30 cellular contexts compared by ENCODE assay signal in genomic region chr3:97841956-97842355, GRCh38.
"Had no signal": no experiment of that assay in that cellular context is flagged by ENCODE, and none has a peak within 500 bp of the region (broad histone marks: within the 10 kb centered on the region; RNA-seq: fewer than 3 reads in every experiment).

No MANE protein-coding gene starts in this region.

- H3K27me3 ChIP-seq: ascending aorta, cardiac muscle cell had no signal

- H3K4me1 ChIP-seq: ascending aorta had no signal

- H3K36me3 ChIP-seq: cardiac muscle cell had no signal

- H3K9me3 ChIP-seq: ascending aorta had no signal

- ATAC-seq: activated CD4-positive, alpha-beta T cell treated with anti-CD3 and anti-CD28 coated beads for 36 hours; activated CD4-positive, CD25-positive, alpha-beta regulatory T cell treated with anti-CD3 and anti-CD28 coated beads, Interleukin-2, amount 50 U/mL, for 24 hours; activated CD8-positive, alpha-beta memory T cell treated with anti-CD3 and anti-CD28 coated beads, Interleukin-2, amount 10 ng/mL, durations not matched to agents 7 days and 5 days; activated CD8-positive, alpha-beta T cell treated with anti-CD3 and anti-CD28 coated beads, Interleukin-2, amount 10 ng/mL, durations not matched to agents 7 days and 5 days; activated naive CD8-positive, alpha-beta T cell treated with anti-CD3 and anti-CD28 coated beads, Interleukin-2, amount 50 U/mL, for 24 hours had no signal

- DNase-seq: activated CD4-positive, alpha-beta memory T cell treated with anti-CD3 and anti-CD28 coated beads, Interleukin-2, amount 10 ng/mL, durations not matched to agents 7 days and 5 days; activated CD4-positive, alpha-beta T cell treated with anti-CD3 and anti-CD28 coated beads for 1 hour; activated CD4-positive, alpha-beta T cell treated with anti-CD3 and anti-CD28 coated beads for 36 hours; activated CD4-positive, alpha-beta T cell treated with anti-CD3 and anti-CD28 coated beads for 48 hours; activated CD4-positive, alpha-beta T cell treated with anti-CD3 and anti-CD28 coated beads, Interleukin-2, amount 10 ng/mL, durations not matched to agents 7 days and 5 days; activated CD4-positive, alpha-beta T cell treated with anti-CD3 and anti-CD28 coated beads, Interleukin-2, amount 50 U/mL, for 48 hours; activated CD4-positive, CD25-positive, alpha-beta regulatory T cell; activated CD8-positive, alpha-beta memory T cell treated with anti-CD3 and anti-CD28 coated beads for 24 hours; activated CD8-positive, alpha-beta memory T cell treated with anti-CD3 and anti-CD28 coated beads, Interleukin-2, amount 10 ng/mL, durations not matched to agents 7 days and 5 days; activated CD8-positive, alpha-beta memory T cell treated with anti-CD3 and anti-CD28 coated beads, Interleukin-2, amount 50 U/mL, for 48 hours; activated CD8-positive, alpha-beta T cell treated with anti-CD3 and anti-CD28 coated beads, Interleukin-2, amount 10 ng/mL, durations not matched to agents 7 days and 5 days; activated effector memory CD4-positive, alpha-beta T cell treated with Interleukin-2 at 50 U/mL for 16 hours; activated gamma-delta T cell; activated naive CD4-positive, alpha-beta T cell treated with anti-CD3 and anti-CD28 coated beads, Interleukin-2, amount 10 ng/mL, durations not matched to agents 7 days and 5 days; activated naive CD4-positive, alpha-beta T cell treated with Interleukin-2 at 50 U/mL for 16 hours; activated naive CD8-positive, alpha-beta T cell treated with anti-CD3 and anti-CD28 coated beads, Interleukin-2, amount 10 ng/mL, durations not matched to agents 7 days and 5 days; activated naive CD8-positive, alpha-beta T cell treated with anti-CD3 and anti-CD28 coated beads, Interleukin-2, amount 50 U/mL, for 24 hours; activated T-cell treated with anti-CD3 and anti-CD28 coated beads, Interleukin-2, amount 50 U/mL, for 24 hours; activated T-cell treated with anti-CD3 and anti-CD28 coated beads, Interleukin-2, amount 50 U/mL, for 48 hours; amygdala; anterior cingulate cortex; caudate nucleus; cerebellar nuclear complex; T-helper 1 cell; T-helper 2 cell; T-helper 9 cell had no signal

- H3K27ac ChIP-seq: ascending aorta, cardiac muscle cell, VCaP had no signal

- H3K4me3 ChIP-seq: ascending aorta, cardiac muscle cell had no signal
